In the genomic region with DNA sequence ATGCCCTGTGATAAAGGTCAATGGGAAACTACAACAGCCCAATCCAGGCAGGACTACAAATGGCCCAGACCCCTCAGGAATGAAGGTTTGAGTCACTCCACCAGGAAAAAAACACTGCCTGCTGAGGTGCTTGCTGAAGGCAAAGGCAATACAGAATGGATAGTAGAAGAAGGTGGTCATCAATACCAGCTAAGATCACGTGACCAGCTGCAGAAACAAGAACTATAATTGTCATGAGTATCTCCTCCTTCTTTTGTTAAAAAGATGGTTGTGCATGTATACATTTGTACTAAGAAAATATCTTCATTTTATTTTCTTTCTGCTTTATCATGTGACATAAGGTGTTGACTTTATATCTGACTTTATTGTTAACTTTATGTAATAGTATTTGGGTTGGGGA, we compare ENCODE assay signal across 39 cellular contexts.
"Had no signal": no experiment of that assay in that cellular context is flagged by ENCODE, and none has a peak within 500 bp of the region (broad histone marks: within the 10 kb centered on the region; RNA-seq: fewer than 3 reads in every experiment).

No MANE protein-coding gene starts in this region.

- H3K9me3 ChIP-seq: adrenal gland, ascending aorta, body of pancreas had no signal

- H3K27me3 Mint-ChIP-seq: activated naive CD4-positive, alpha-beta T cell treated with anti-CD3 and anti-CD28 coated beads, Interleukin-2, amount 10 ng/mL, durations not matched to agents 7 days and 5 days; activated naive CD8-positive, alpha-beta T cell; activated naive CD8-positive, alpha-beta T cell treated with anti-CD3 and anti-CD28 coated beads for 36 hours; activated naive CD8-positive, alpha-beta T cell treated with anti-CD3 and anti-CD28 coated beads, Interleukin-2, amount 50 U/mL, for 24 hours; activated T-helper 17 cell treated with anti-CD3 and anti-CD28 coated beads, Interleukin-2, amount 50 U/mL, for 72 hours; central memory CD8-positive, alpha-beta T cell had no signal

- H3K27ac ChIP-seq: adrenal gland, ascending aorta, body of pancreas, brain microvascular endothelial cell, breast epithelium, cardiac muscle cell had no signal

- H3K4me1 ChIP-seq: adrenal gland, ascending aorta, body of pancreas, breast epithelium had no signal

- H3K36me3 Mint-ChIP-seq: activated naive CD4-positive, alpha-beta T cell treated with anti-CD3 and anti-CD28 coated beads, Interleukin-2, amount 10 ng/mL, durations not matched to agents 7 days and 5 days; activated naive CD4-positive, alpha-beta T cell treated with anti-CD3 and anti-CD28 coated beads, Interleukin-2, amount 50 U/mL, for 72 hours; activated naive CD8-positive, alpha-beta T cell treated with anti-CD3 and anti-CD28 coated beads, Interleukin-2, amount 10 ng/mL, durations not matched to agents 7 days and 5 days; brain had no signal

- H3K4me1 Mint-ChIP-seq: activated naive CD4-positive, alpha-beta T cell treated with anti-CD3 and anti-CD28 coated beads, Interleukin-2, amount 10 ng/mL, durations not matched to agents 7 days and 5 days; activated naive CD4-positive, alpha-beta T cell treated with anti-CD3 and anti-CD28 coated beads, Interleukin-2, amount 50 U/mL, for 24 hours; activated naive CD8-positive, alpha-beta T cell treated with anti-CD3 and anti-CD28 coated beads for 36 hours; activated naive CD8-positive, alpha-beta T cell treated with anti-CD3 and anti-CD28 coated beads, Interleukin-2, amount 10 ng/mL, durations not matched to agents 7 days and 5 days; activated naive CD8-positive, alpha-beta T cell treated with anti-CD3 and anti-CD28 coated beads, Interleukin-2, amount 50 U/mL, for 24 hours; activated T-helper 17 cell treated with anti-CD3 and anti-CD28 coated beads, Interleukin-2, amount 50 U/mL, for 72 hours; brain; central memory CD8-positive, alpha-beta T cell had no signal

- ATAC-seq: activated naive CD4-positive, alpha-beta T cell treated with anti-CD3 and anti-CD28 coated beads, Interleukin-2, amount 50 U/mL, for 72 hours; activated naive CD8-positive, alpha-beta T cell treated with anti-CD3 and anti-CD28 coated beads, Interleukin-2, amount 50 U/mL, for 24 hours; activated T-cell treated with anti-CD3 and anti-CD28 coated beads, Interleukin-2, amount 50 U/mL, for 4 hours; activated T-cell treated with anti-CD3 and anti-CD28 coated beads, Interleukin-2, amount 50 U/mL, for 72 hours; activated T-helper 17 cell treated with anti-CD3 and anti-CD28 coated beads, Interleukin-2, amount 50 U/mL, for 72 hours; body of pancreas had no signal

- H3K4me3 Mint-ChIP-seq: activated naive CD4-positive, alpha-beta T cell treated with anti-CD3 and anti-CD28 coated beads for 36 hours; activated naive CD4-positive, alpha-beta T cell treated with anti-CD3 and anti-CD28 coated beads, Interleukin-2, amount 10 ng/mL, durations not matched to agents 7 days and 5 days; activated naive CD4-positive, alpha-beta T cell treated with anti-CD3 and anti-CD28 coated beads, Interleukin-2, amount 50 U/mL, for 24 hours; activated naive CD8-positive, alpha-beta T cell; activated naive CD8-positive, alpha-beta T cell treated with anti-CD3 and anti-CD28 coated beads for 36 hours; activated naive CD8-positive, alpha-beta T cell treated with anti-CD3 and anti-CD28 coated beads, Interleukin-2, amount 10 ng/mL, durations not matched to agents 7 days and 5 days; activated naive CD8-positive, alpha-beta T cell treated with anti-CD3 and anti-CD28 coated beads, Interleukin-2, amount 50 U/mL, for 24 hours; activated T-cell treated with anti-CD3 and anti-CD28 coated beads, Interleukin-2, amount 50 U/mL, for 4 hours; activated T-cell treated with anti-CD3 and anti-CD28 coated beads, Interleukin-2, amount 50 U/mL, for 72 hours; activated T-helper 1 cell treated with anti-CD3 and anti-CD28 coated beads, Interleukin-12 subunit alpha, Interleukin-12 subunit beta, Interleukin-2, Interleukin-4 antibody, amounts not matched to agents 30 ng/mL and 10 ng/mL and 1 ng/mL, durations not matched to agents 14 hours and 24 hours and 36 hours; activated T-helper 17 cell treated with anti-CD3 and anti-CD28 coated beads, Interleukin-2, amount 50 U/mL, for 72 hours; brain; central memory CD8-positive, alpha-beta T cell had no signal

- FAIRE-seq: astrocyte, bronchial epithelial cell, colon had no signal

- H3K27ac Mint-ChIP-seq: activated naive CD4-positive, alpha-beta T cell treated with anti-CD3 and anti-CD28 coated beads for 36 hours; activated naive CD4-positive, alpha-beta T cell treated with anti-CD3 and anti-CD28 coated beads, Interleukin-2, amount 10 ng/mL, durations not matched to agents 7 days and 5 days; activated naive CD4-positive, alpha-beta T cell treated with anti-CD3 and anti-CD28 coated beads, Interleukin-2, amount 50 U/mL, for 24 hours; activated naive CD4-positive, alpha-beta T cell treated with anti-CD3 and anti-CD28 coated beads, Interleukin-2, amount 50 U/mL, for 72 hours; activated naive CD8-positive, alpha-beta T cell; activated naive CD8-positive, alpha-beta T cell treated with anti-CD3 and anti-CD28 coated beads for 36 hours; activated naive CD8-positive, alpha-beta T cell treated with anti-CD3 and anti-CD28 coated beads, Interleukin-2, amount 10 ng/mL, durations not matched to agents 7 days and 5 days; activated naive CD8-positive, alpha-beta T cell treated with anti-CD3 and anti-CD28 coated beads, Interleukin-2, amount 50 U/mL, for 24 hours; activated T-cell treated with anti-CD3 and anti-CD28 coated beads, Interleukin-2, amount 50 U/mL, for 72 hours; activated T-helper 1 cell treated with anti-CD3 and anti-CD28 coated beads, Interleukin-12 subunit alpha, Interleukin-12 subunit beta, Interleukin-2, Interleukin-4 antibody, amounts not matched to agents 30 ng/mL and 10 ng/mL and 1 ng/mL, durations not matched to agents 14 hours and 24 hours and 36 hours; activated T-helper 17 cell treated with anti-CD3 and anti-CD28 coated beads, Interleukin-2, amount 50 U/mL, for 72 hours; activated T-helper 2 cell treated with anti-CD3 and anti-CD28 coated beads, Interferon-gamma antibody, Interleukin-2, Interleukin-4, amounts not matched to agents 10 μg/mL and 5 μg/mL and 100 μg/mL, durations not matched to agents 14 hours and 24 hours and 36 hours; brain had no signal

- H3K36me3 ChIP-seq: adrenal gland, ascending aorta, brain microvascular endothelial cell, breast epithelium, cardiac muscle cell had no signal

- DNase-seq: activated effector memory CD4-positive, alpha-beta T cell treated with anti-CD3 and anti-CD28 coated beads, Interleukin-2, amount 50 U/mL, for 16 hours; activated effector memory CD4-positive, alpha-beta T cell treated with Interleukin-2 at 50 U/mL for 16 hours; activated gamma-delta T cell; activated gamma-delta T cell treated with Interleukin-2 at 50 U/mL for 16 hours; activated naive CD4-positive, alpha-beta T cell; activated naive CD4-positive, alpha-beta T cell treated with anti-CD3 and anti-CD28 coated beads for 36 hours; activated naive CD4-positive, alpha-beta T cell treated with anti-CD3 and anti-CD28 coated beads, Interleukin-2, amount 10 ng/mL, durations not matched to agents 7 days and 5 days; activated naive CD4-positive, alpha-beta T cell treated with anti-CD3 and anti-CD28 coated beads, Interleukin-2, amount 50 U/mL, for 16 hours; activated naive CD4-positive, alpha-beta T cell treated with Interleukin-2 at 50 U/mL for 16 hours; activated naive CD8-positive, alpha-beta T cell treated with anti-CD3 and anti-CD28 coated beads for 36 hours; activated naive CD8-positive, alpha-beta T cell treated with anti-CD3 and anti-CD28 coated beads, Interleukin-2, amount 10 ng/mL, durations not matched to agents 7 days and 5 days; activated naive CD8-positive, alpha-beta T cell treated with anti-CD3 and anti-CD28 coated beads, Interleukin-2, amount 50 U/mL, for 24 hours; activated T-cell treated with anti-CD3 and anti-CD28 coated beads, Interleukin-2, amount 50 U/mL, for 4 hours; activated T-cell treated with anti-CD3 and anti-CD28 coated beads, Interleukin-2, amount 50 U/mL, for 48 hours; activated T-cell treated with anti-CD3 and anti-CD28 coated beads, Interleukin-2, amount 50 U/mL, for 72 hours; amniotic stem cell; amygdala; anterior cingulate cortex; aorta; body of pancreas; brain microvascular endothelial cell; caudate nucleus; central memory CD4-positive, alpha-beta T cell; cerebellar nuclear complex had no signal

- H3K4me3 ChIP-seq: adrenal gland, ascending aorta, body of pancreas, breast epithelium, cardiac muscle cell had no signal

- H3K27me3 ChIP-seq: adrenal gland, ascending aorta, body of pancreas, brain microvascular endothelial cell, breast epithelium, cardiac muscle cell had no signal

- H3K9me3 Mint-ChIP-seq: activated T-helper 17 cell treated with anti-CD3 and anti-CD28 coated beads, Interleukin-2, amount 50 U/mL, for 72 hours; central memory CD8-positive, alpha-beta T cell had no signal
